Comparison of ENCODE assay signal across 15 cellular contexts in the genomic region with DNA sequence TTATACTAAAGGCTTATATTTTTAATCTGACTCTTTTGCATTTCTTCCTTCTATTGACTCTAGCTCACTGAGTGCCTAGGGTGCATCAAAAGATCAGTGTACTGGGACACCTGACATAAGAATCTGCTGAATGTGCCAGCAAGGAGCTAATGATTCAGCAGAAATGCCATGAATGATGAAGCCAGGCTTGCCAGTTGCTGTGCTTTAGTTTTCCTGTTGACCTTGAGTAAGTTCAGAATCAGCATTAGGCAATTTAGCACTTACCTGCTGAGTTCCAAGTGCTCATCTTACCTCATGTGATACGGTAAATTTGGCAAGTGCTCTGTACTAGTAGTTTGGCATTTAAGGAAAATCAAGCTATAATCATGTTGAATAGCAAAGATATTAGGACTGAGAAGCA.
"Had no signal": no experiment of that assay in that cellular context is flagged by ENCODE, and none has a peak within 500 bp of the region (broad histone marks: within the 10 kb centered on the region; RNA-seq: fewer than 3 reads in every experiment).

No MANE protein-coding gene starts in this region.

- H3K27ac ChIP-seq: ascending aorta, esophagus muscularis mucosa had no signal

- H3K36me3 ChIP-seq: ascending aorta, esophagus muscularis mucosa had no signal

- H3K4me1 ChIP-seq: ascending aorta had no signal

- H3K27me3 ChIP-seq: ascending aorta, esophagus muscularis mucosa had no signal

- FAIRE-seq: urothelium cell line had no signal

- H3K4me3 ChIP-seq: ascending aorta, esophagus muscularis mucosa, mucosa of descending colon had no signal

- H3K9me3 ChIP-seq: ascending aorta, esophagus muscularis mucosa, mucosa of descending colon had no signal

- DNase-seq: activated CD4-positive, alpha-beta T cell treated with anti-CD3 and anti-CD28 coated beads for 1 hour; activated CD4-positive, alpha-beta T cell treated with anti-CD3 and anti-CD28 coated beads, Interleukin-2, amount 50 U/mL, for 48 hours; activated naive CD4-positive, alpha-beta T cell treated with anti-CD3 and anti-CD28 coated beads, Interleukin-2, amount 10 ng/mL, durations not matched to agents 7 days and 5 days; activated T-cell treated with anti-CD3 and anti-CD28 coated beads, Interleukin-2, amount 50 U/mL, for 1 hour; endodermal cell; hippocampal formation; left colon; mucosa of descending colon; naive thymus-derived CD8-positive, alpha-beta T cell; stimulated activated CD4-positive, alpha-beta T cell treated with anti-CD3 and anti-CD28 coated beads, Interleukin-2, amount 100 ng/mL, for 48 hours; T-cell; T1000 had no signal
